In genomic region chr18:5543854-5544389, GRCh38 we compare ENCODE assay signal across 9 cellular contexts. TPM values are rescaled to one million over a fixed set of nuclear protein-coding genes. Genes with fewer than 3 reads are reported as not detected.
DNase-seq lines count a peak whose midpoint lies in the region; ATAC-seq and TF ChIP-seq lines count a peak whose summit lies in the region.
"Had no signal": no experiment of that assay in that cellular context is flagged by ENCODE, and none has a peak within 500 bp of the region (broad histone marks: within the 10 kb centered on the region; RNA-seq: fewer than 3 reads in every experiment).

Gene EPB41L3 (minus strand): TSS chr18:5543997. CDS start chr18:5489183, 54,814 bp downstream.

- H3K27me3 ChIP-seq in right atrium auricular region: peaks cover 0 to 5% of the 10 kb centered on the region in 2 donors

- no peak for TF ChIP-seq CTCF in right atrium auricular region (IDR thresholded peaks at IDR 0.05)
- no peak for TF ChIP-seq CTCF in progenitor cell of endocrine pancreas (IDR thresholded peaks at IDR 0.05; ENCODE audit: unreplicated experiment)
- no peak for TF ChIP-seq CTCF in Calu3 (IDR thresholded peaks at IDR 0.05; ENCODE audit: unreplicated experiment)

- H3K27ac Mint-ChIP-seq in activated naive CD8-positive, alpha-beta T cell: no peak within 1 kb of the TSS
- H3K27ac Mint-ChIP-seq in progenitor cell of endocrine pancreas (peak within 1 kb of the TSS; percentile 93), Calu3 (ENCODE audit: unreplicated experiment) (no peak within 1 kb of the TSS)
- H3K27ac Mint-ChIP-seq: CD4-positive, CD25-positive, alpha-beta regulatory T cell had no signal

- DNase-seq in NCI-H2029 treated with DMSO at 0.1 percent for 48 hours (lab: John Stamatoyannopoulos, UW) (peak; percentile 6), NCI-H2029 (lab: John Stamatoyannopoulos, UW) (no peak), right atrium auricular region (ENCODE audit: low spot score) (no peak), progenitor cell of endocrine pancreas (ENCODE audit: low spot score, unreplicated experiment) (peak; percentile 39), Calu3 (no peak)
- DNase-seq in stimulated activated CD4-positive, alpha-beta T cell treated with anti-CD3 and anti-CD28 coated beads, Interleukin-1b, Interleukin-23, amount 100 ng/mL, for 48 hours: no peak
- DNase-seq: CD4-positive, CD25-positive, alpha-beta regulatory T cell had no signal

- peaks cover 7% of the 10 kb centered on the region for H3K4me1 Mint-ChIP-seq in activated naive CD8-positive, alpha-beta T cell (ENCODE audit: low read depth)
- H3K4me1 Mint-ChIP-seq in progenitor cell of endocrine pancreas (ENCODE audit: low read depth) (peaks cover 21% of the 10 kb centered on the region), Calu3 (ENCODE audit: low read depth, unreplicated experiment) (no peaks in the 10 kb centered on the region)

- H3K36me3 ChIP-seq in right atrium auricular region: no peaks in the 10 kb centered on the region

- peak within 1 kb of the TSS; percentile 72 for H3K4me3 Mint-ChIP-seq in activated naive CD8-positive, alpha-beta T cell
- H3K4me3 Mint-ChIP-seq in progenitor cell of endocrine pancreas (ENCODE audit: low read depth) (peak within 1 kb of the TSS; percentile 84), Calu3 (ENCODE audit: low read depth, unreplicated experiment) (no peak within 1 kb of the TSS)

- H3K9me3 ChIP-seq in right atrium auricular region: no peaks in the 10 kb centered on the region

- H3K36me3 Mint-ChIP-seq in activated naive CD8-positive, alpha-beta T cell: peaks cover 3% of the 10 kb centered on the region
- H3K36me3 Mint-ChIP-seq in progenitor cell of endocrine pancreas (ENCODE audit: insufficient read depth) (no peaks in the 10 kb centered on the region), Calu3 (ENCODE audit: insufficient read depth, unreplicated experiment) (no peaks in the 10 kb centered on the region)
- H3K36me3 Mint-ChIP-seq: CD4-positive, CD25-positive, alpha-beta regulatory T cell had no signal

- BruUV-seq in Calu3 (replicated peaks; lab: Mats Ljungman, UMichigan): no TSS peak

- no peaks in the 10 kb centered on the region for H3K9me3 Mint-ChIP-seq in activated naive CD8-positive, alpha-beta T cell (ENCODE audit: low read depth)
- no peaks in the 10 kb centered on the region for H3K9me3 Mint-ChIP-seq in progenitor cell of endocrine pancreas (ENCODE audit: low read depth)
- H3K9me3 Mint-ChIP-seq in Calu3 (ENCODE audit: low read depth, unreplicated experiment): no peaks in the 10 kb centered on the region
- H3K9me3 Mint-ChIP-seq: CD4-positive, CD25-positive, alpha-beta regulatory T cell had no signal

- intact Hi-C loops in Calu3 (cut with micrococcal nuclease; ENCODE audit: unreplicated experiment): no loop called here

- H3K4me3 ChIP-seq in right atrium auricular region: peak within 1 kb of the TSS; percentile 63 to 65

- H3K4me1 ChIP-seq in right atrium auricular region: peaks cover 0 to 7% of the 10 kb centered on the region in 2 donors

- H3K27me3 Mint-ChIP-seq in activated naive CD8-positive, alpha-beta T cell: peaks cover 41% of the 10 kb centered on the region
- H3K27me3 Mint-ChIP-seq in progenitor cell of endocrine pancreas (peaks cover 8% of the 10 kb centered on the region), Calu3 (ENCODE audit: unreplicated experiment) (peaks cover 8% of the 10 kb centered on the region)

- CTCF ChIA-PET in Calu3 (lab: Charles Lee): no interaction called here

- H3K27ac ChIP-seq in right atrium auricular region: peak within 1 kb of the TSS; percentile 58 to 76

- ATAC-seq in HG03342 (IDR thresholded peaks at IDR 0.05; ENCODE audit: unreplicated experiment): no peak

RNA-seq across cellular contexts. Expression of gene EPB41L3, which starts in this region (rescaled TPM):
- total RNA-seq in right atrium auricular region: 10 to 100 TPM; 12.6 to 22.5 TPM
- total RNA-seq in progenitor cell of endocrine pancreas: 41.7 and 49.8 TPM in 2 replicates
- total RNA-seq in Calu3 (2022): not detected in 2 replicates

Comparison
In these comparisons a context has a peak if more than half of its experiments do, and no peak if none do; other contexts are left out.
1. RNA of gene EPB41L3 (total RNA-seq): 41.7 to 49.8 TPM in progenitor cell of endocrine pancreas and 12.6 to 22.5 TPM in right atrium auricular region; not detected in Calu3; every median in the first group is over 10 times any median in the second.
2. DNase-seq: peak in NCI-H2029 treated with DMSO at 0.1 percent for 48 hours (single experiment) and progenitor cell of endocrine pancreas (single experiment); none in NCI-H2029 (single experiment), right atrium auricular region (single experiment), stimulated activated CD4-positive, alpha-beta T cell treated with anti-CD3 and anti-CD28 coated beads, Interleukin-1b, Interleukin-23, amount 100 ng/mL, for 48 hours (single experiment) and Calu3 (single experiment).